12 cellular contexts compared by ENCODE assay signal in genomic region chr17:2624292-2624731, GRCh38. TPM values are rescaled to one million over a fixed set of nuclear protein-coding genes. Genes with fewer than 3 reads are reported as not detected.
DNase-seq lines count a peak whose midpoint lies in the region; ATAC-seq and TF ChIP-seq lines count a peak whose summit lies in the region.
"Had no signal": no experiment of that assay in that cellular context is flagged by ENCODE, and none has a peak within 500 bp of the region (broad histone marks: within the 10 kb centered on the region; RNA-seq: fewer than 3 reads in every experiment).

No MANE protein-coding gene starts in this region.

- H3K4me3 ChIP-seq in BLaER1 treated with 17β-estradiol and CSF1 and Interleukin-3, amounts not matched to agents 10 nM and 100 nM: peak overlapping the region in 3 of 10 experiments; percentile 18 to 41 (median 30); a peak in 3 of 20 replicates
- H3K4me3 ChIP-seq in SU-DHL-6 (ENCODE audit: insufficient read depth, low read length, poor library complexity, severe bottlenecking): no peak overlapping the region
- no peak overlapping the region for H3K4me3 ChIP-seq in tibial artery
- H3K4me3 ChIP-seq: lung had no signal

- no peaks in the 10 kb centered on the region for H3K9me2 ChIP-seq in SU-DHL-6 (replicated peaks; ENCODE audit: insufficient read depth, low read length)

- H2BK15ac ChIP-seq in H9 (ENCODE audit: low read depth, low read length): no peak overlapping the region

- no peak overlapping the region for H2BK5ac ChIP-seq in H9 (ENCODE audit: insufficient read length, low read length)

- peak overlapping the region; percentile 39 to 86 (median 73) for H3K4me2 ChIP-seq in BLaER1 treated with 17β-estradiol and CSF1 and Interleukin-3, amounts not matched to agents 10 nM and 100 nM
- H3K4me2 ChIP-seq in H9 (ENCODE audit: insufficient read depth, insufficient read length, low read length) (peak overlapping the region; percentile 46), SU-DHL-6 (ENCODE audit: low read depth, low read length, poor library complexity, severe bottlenecking) (peak overlapping the region; percentile 32)

- H3K9me3 ChIP-seq in BLaER1 treated with 17β-estradiol and CSF1 and Interleukin-3, amounts not matched to agents 10 nM and 100 nM (replicated peaks in 1 of 11): peaks cover 6 to 84% (median 70%) of the 10 kb centered on the region in 11 experiments; a peak in 21 of 22 replicates
- H3K9me3 ChIP-seq in H9 (ENCODE audit: control insufficient read depth, low read depth, low read length) (no peaks in the 10 kb centered on the region), SU-DHL-6 (ENCODE audit: insufficient read depth, low read length) (no peaks in the 10 kb centered on the region), tibial artery (no peaks in the 10 kb centered on the region)

- no peak overlapping the region for H3T11ph ChIP-seq in H9 (ENCODE audit: low read length)

- H3K27me3 ChIP-seq in BLaER1 treated with 17β-estradiol and CSF1 and Interleukin-3, amounts not matched to agents 10 nM and 100 nM: no peaks in the 10 kb centered on the region
- no peaks in the 10 kb centered on the region for H3K27me3 ChIP-seq in H9 (ENCODE audit: insufficient read depth, low read length)
- H3K27me3 ChIP-seq in SU-DHL-6 (ENCODE audit: low read length): no peaks in the 10 kb centered on the region
- H3K27me3 ChIP-seq in tibial artery: no peaks in the 10 kb centered on the region

- no peaks in the 10 kb centered on the region for H3K23me2 ChIP-seq in H9 (ENCODE audit: insufficient read length, low read depth, low read length, poor library complexity, severe bottlenecking)

- H2BK12ac ChIP-seq in H9 (ENCODE audit: insufficient read length, low read depth, low read length): no peak overlapping the region

- peaks cover 44% of the 10 kb centered on the region in 2 experiments for H3K4me1 Mint-ChIP-seq in H9
- H3K4me1 Mint-ChIP-seq in immature natural killer cell: peaks cover 81 to 91% of the 10 kb centered on the region in 2 donors
- peaks cover 11% of the 10 kb centered on the region for H3K4me1 Mint-ChIP-seq in Calu3 (ENCODE audit: low read depth, unreplicated experiment)

- no peak overlapping the region for H3K23ac ChIP-seq in H9 (ENCODE audit: insufficient read length, low read depth, low read length)

- no peak overlapping the region for H2AK5ac ChIP-seq in H9 (ENCODE audit: insufficient read length, low read length)

- H3F3A ChIP-seq in SU-DHL-6 (ENCODE audit: insufficient read depth): peaks cover 18% of the 10 kb centered on the region; the same call in 1 of the 2 replicates

- H3K27ac Mint-ChIP-seq in H9 (peak overlapping the region; percentile 82 to 89 (median 86); a peak in 6 of 7 replicates), immature natural killer cell (peak overlapping the region; percentile 23 to 74 (median 64)), Calu3 (ENCODE audit: unreplicated experiment) (no peak overlapping the region)

- DNase-seq in H9 (peak; percentile 61), immature natural killer cell (no peak), tibial artery (no peak), Calu3 (no peak)
- DNase-seq: CD8-positive, alpha-beta memory T cell; foreskin melanocyte; stimulated activated CD4-positive, alpha-beta T cell treated with anti-CD3 and anti-CD28 coated beads, Interleukin-4, amount 100 ng/mL, for 1 hour had no signal

- no peak overlapping the region for H4K5ac ChIP-seq in H9 (ENCODE audit: insufficient read length, low read depth, low read length)

- H3K9me3 Mint-ChIP-seq in H9 (peaks cover 30 to 32% of the 10 kb centered on the region in 2 experiments), immature natural killer cell (no peaks in the 10 kb centered on the region), Calu3 (ENCODE audit: low read depth, unreplicated experiment) (no peaks in the 10 kb centered on the region)
- H3K9me3 Mint-ChIP-seq: CD8-positive, alpha-beta memory T cell had no signal

- H2AFZ ChIP-seq in H9 (ENCODE audit: low read length): no peak overlapping the region
- H2AFZ ChIP-seq in SU-DHL-6 (ENCODE audit: low read depth, low read length, severe bottlenecking): no peak overlapping the region

- peak overlapping the region in 10 of 11 experiments; percentile 8 to 73 (median 54); a peak in 16 of 22 replicates for H3K27ac ChIP-seq in BLaER1 treated with 17β-estradiol and CSF1 and Interleukin-3, amounts not matched to agents 10 nM and 100 nM
- H3K27ac ChIP-seq in H9 (ENCODE audit: insufficient read length, low read depth, low read length) (peak overlapping the region; percentile 30), SU-DHL-6 (ENCODE audit: low read depth, low read length) (peak overlapping the region; percentile 22), tibial artery (no peak overlapping the region)

- H3K27me3 Mint-ChIP-seq in H9 (ENCODE audit: low read depth) (no peaks in the 10 kb centered on the region), immature natural killer cell (ENCODE audit: low read depth in 3 of 3) (peaks cover 0 to 4% (median 2%) of the 10 kb centered on the region in 3 donors), Calu3 (ENCODE audit: unreplicated experiment) (no peaks in the 10 kb centered on the region)
- H3K27me3 Mint-ChIP-seq: CD8-positive, alpha-beta memory T cell had no signal

- CTCF ChIA-PET in Calu3 (lab: Charles Lee): no interaction called here

- peak overlapping the region in 8 of 11 experiments; percentile 20 to 57 (median 40); a peak in 13 of 22 replicates for H3K9ac ChIP-seq in BLaER1 treated with 17β-estradiol and CSF1 and Interleukin-3, amounts not matched to agents 10 nM and 100 nM
- H3K9ac ChIP-seq in H9 (ENCODE audit: extremely low read depth, insufficient read length, low read length): no peak overlapping the region
- H3K9ac ChIP-seq in SU-DHL-6 (ENCODE audit: low read length): peak overlapping the region; percentile 18; the same call in 1 of the 2 replicates

- H4K8ac ChIP-seq in H9 (replicated peaks; ENCODE audit: insufficient read length, low read depth, low read length): no peak overlapping the region

- WGBS in H9 (ENCODE audit: extremely low coverage, insufficient read length, low lambda C conversion rate): no CpG with 5 or more reads among the region's 10 CpGs

- H3K79me2 ChIP-seq in H9 (ENCODE audit: insufficient read depth, low read length): peaks cover 33% of the 10 kb centered on the region; the same call in 1 of the 2 replicates
- H3K79me2 ChIP-seq in SU-DHL-6 (ENCODE audit: insufficient read depth, low read length): peaks cover 100% of the 10 kb centered on the region

- ATAC-seq in GM21825 (IDR thresholded peaks at IDR 0.05; ENCODE audit: unreplicated experiment) (no peak), HG03025 (IDR thresholded peaks at IDR 0.05; ENCODE audit: low FRiP score, unreplicated experiment) (no peak)

- TF ChIP-seq CTCF in H9 (conservative IDR thresholded peaks at IDR 0.05) (no peak), SU-DHL-6 (IDR thresholded peaks at IDR 0.05; ENCODE audit: insufficient read depth, low read length, poor library complexity, severe bottlenecking) (no peak), tibial artery (IDR thresholded peaks at IDR 0.05) (no peak), Calu3 (IDR thresholded peaks at IDR 0.05; ENCODE audit: unreplicated experiment) (no peak)

- no TSS peak for BruUV-seq in Calu3 (replicated peaks; lab: Mats Ljungman, UMichigan)

- no peak overlapping the region for H2BK120ac ChIP-seq in H9 (ENCODE audit: low read depth, low read length, poor library complexity, severe bottlenecking)

- H3K18ac ChIP-seq in H9 (ENCODE audit: insufficient read length, low read depth, low read length): no peak overlapping the region

- H3K56ac ChIP-seq in H9 (ENCODE audit: insufficient read length, low read depth, low read length): no peak overlapping the region

- no peak overlapping the region for H2BK20ac ChIP-seq in H9 (ENCODE audit: low read depth, low read length, poor library complexity, severe bottlenecking)

- intact Hi-C loops in tibial artery (cut with DNase I; ENCODE audit: low total_unique reads) (no loop called here), Calu3 (cut with micrococcal nuclease; ENCODE audit: unreplicated experiment) (no loop called here)

- peaks cover 11% of the 10 kb centered on the region for H3K79me1 ChIP-seq in H9 (ENCODE audit: insufficient read depth, low read depth, low read length, poor library complexity, severe bottlenecking)

- no peak overlapping the region for H4K91ac ChIP-seq in H9 (ENCODE audit: insufficient read length, low read depth, low read length)

- peaks cover 16 to 80% (median 31%) of the 10 kb centered on the region in 10 experiments for H3K4me1 ChIP-seq in BLaER1 treated with 17β-estradiol and CSF1 and Interleukin-3, amounts not matched to agents 10 nM and 100 nM
- H3K4me1 ChIP-seq in H9 (ENCODE audit: insufficient read depth, low read length) (peaks cover 5% of the 10 kb centered on the region; the same call in 1 of the 2 replicates), tibial artery (peaks cover 0 to 53% (median 15%) of the 10 kb centered on the region in 4 donors)

- peaks cover 11 to 80% (median 59%) of the 10 kb centered on the region in 11 experiments for H3K36me3 ChIP-seq in BLaER1 treated with 17β-estradiol and CSF1 and Interleukin-3, amounts not matched to agents 10 nM and 100 nM
- peaks cover 9% of the 10 kb centered on the region for H3K36me3 ChIP-seq in SU-DHL-6 (ENCODE audit: low read length)
- peaks cover 0 to 5% (median 0%) of the 10 kb centered on the region in 3 donors for H3K36me3 ChIP-seq in tibial artery

- H3K4me3 Mint-ChIP-seq in H9 (no peak overlapping the region), immature natural killer cell (peak overlapping the region; percentile 22 to 50 (median 42)), Calu3 (ENCODE audit: low read depth, unreplicated experiment) (no peak overlapping the region)

- H3K36me3 Mint-ChIP-seq in H9 (ENCODE audit: insufficient read depth in 1 of 3, low read depth in 3 of 3): peaks cover 34 to 54% (median 39%) of the 10 kb centered on the region in 3 experiments
- no peaks in the 10 kb centered on the region for H3K36me3 Mint-ChIP-seq in immature natural killer cell
- H3K36me3 Mint-ChIP-seq in Calu3 (ENCODE audit: insufficient read depth, unreplicated experiment): peaks cover 27% of the 10 kb centered on the region

- peaks cover 66 to 100% (median 97%) of the 10 kb centered on the region in 11 experiments; a peak in 21 of 22 replicates for H4K20me1 ChIP-seq in BLaER1 treated with 17β-estradiol and CSF1 and Interleukin-3, amounts not matched to agents 10 nM and 100 nM
- no peaks in the 10 kb centered on the region for H4K20me1 ChIP-seq in H9 (ENCODE audit: control insufficient read depth, insufficient read depth, insufficient read length)
- peaks cover 40% of the 10 kb centered on the region for H4K20me1 ChIP-seq in SU-DHL-6 (ENCODE audit: low read depth, low read length)

- H3K14ac ChIP-seq in H9 (ENCODE audit: insufficient read depth, low read length): no peak overlapping the region

- H3K4ac ChIP-seq in H9 (ENCODE audit: low read depth, low read length): no peak overlapping the region

RNA-seq across cellular contexts. Expression of gene PAFAH1B1, which starts 30.9 kb away (rescaled TPM):
- total RNA-seq in H9 (2021): 130 and 134 TPM in 2 replicates
- polyA plus RNA-seq in immature natural killer cell: 10 to 100 TPM in 1 of 3 donors, 1 to 10 TPM in 2; 6.5 to 14.0 (median 8.7) TPM
- 88.5 and 99.8 TPM in 2 replicates for total RNA-seq in Calu3 (2022)

Comparison
In these comparisons a context has a peak if more than half of its experiments do, and no peak if none do; other contexts are left out.
1. H3K27ac ChIP-seq: peak in BLaER1 treated with 17β-estradiol and CSF1 and Interleukin-3, amounts not matched to agents 10 nM and 100 nM (10 of 11), H9 (single experiment) and SU-DHL-6 (single experiment); none in tibial artery (0 of 2).
2. H3K4me3 Mint-ChIP-seq: peak in immature natural killer cell (5 of 5); none in H9 (0 of 2) and Calu3 (single experiment).
3. Peak in every context shown above with its lines, with median percentiles within 50 percentile points of each other: H3K4me2 ChIP-seq.